1 cellular context compared by ENCODE assay signal in the genomic region with DNA sequence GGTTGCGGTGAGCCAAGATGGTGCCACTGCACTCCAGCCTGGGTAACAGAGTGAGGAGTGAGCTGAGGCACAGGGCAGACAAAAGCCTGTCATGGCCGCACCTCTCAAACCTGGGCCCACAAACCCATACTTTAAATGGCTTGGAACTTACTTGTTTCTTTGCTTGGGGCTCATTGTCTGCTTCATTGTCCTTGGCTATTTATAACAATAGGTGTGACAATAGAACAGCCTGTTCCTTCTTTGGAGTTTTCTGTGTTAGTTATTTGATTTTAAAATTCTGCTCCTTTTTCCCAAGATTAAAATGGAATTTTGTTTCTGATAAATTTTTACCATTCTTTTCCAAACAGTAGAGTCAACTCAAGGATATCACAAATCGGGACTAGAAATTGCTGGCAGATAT.
TF ChIP-seq lines count a peak whose summit lies in the region.

No MANE protein-coding gene starts in this region.

TF ChIP-seq in A549, 52 proteins besides CTCF, POLR2A, EP300 and RAD21 (continued from another document):
- TF ChIP-seq, protein P1, sequence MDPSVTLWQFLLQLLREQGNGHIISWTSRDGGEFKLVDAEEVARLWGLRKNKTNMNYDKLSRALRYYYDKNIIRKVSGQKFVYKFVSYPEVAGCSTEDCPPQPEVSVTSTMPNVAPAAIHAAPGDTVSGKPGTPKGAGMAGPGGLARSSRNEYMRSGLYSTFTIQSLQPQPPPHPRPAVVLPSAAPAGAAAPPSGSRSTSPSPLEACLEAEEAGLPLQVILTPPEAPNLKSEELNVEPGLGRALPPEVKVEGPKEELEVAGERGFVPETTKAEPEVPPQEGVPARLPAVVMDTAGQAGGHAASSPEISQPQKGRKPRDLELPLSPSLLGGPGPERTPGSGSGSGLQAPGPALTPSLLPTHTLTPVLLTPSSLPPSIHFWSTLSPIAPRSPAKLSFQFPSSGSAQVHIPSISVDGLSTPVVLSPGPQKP (IDR thresholded peaks at IDR 0.05; ENCODE audit: low read depth, low read length), result no peak
- TF ChIP-seq ZSCAN20 (CRISPR knock-in tag; IDR thresholded peaks at IDR 0.05), result no peak
- TF ChIP-seq CHD4 (IDR thresholded peaks at IDR 0.05; ENCODE audit: borderline replicate concordance), result no peak
- TF ChIP-seq, protein P2, sequence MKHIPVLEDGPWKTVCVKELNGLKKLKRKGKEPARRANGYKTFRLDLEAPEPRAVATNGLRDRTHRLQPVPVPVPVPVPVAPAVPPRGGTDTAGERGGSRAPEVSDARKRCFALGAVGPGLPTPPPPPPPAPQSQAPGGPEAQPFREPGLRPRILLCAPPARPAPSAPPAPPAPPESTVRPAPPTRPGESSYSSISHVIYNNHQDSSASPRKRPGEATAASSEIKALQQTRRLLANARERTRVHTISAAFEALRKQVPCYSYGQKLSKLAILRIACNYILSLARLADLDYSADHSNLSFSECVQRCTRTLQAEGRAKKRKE (CRISPR knock-in tag; IDR thresholded peaks at IDR 0.05; ENCODE audit: low read depth), result no peak
- no peak for TF ChIP-seq SMC3 (IDR thresholded peaks at IDR 0.05)
- no peak for TF ChIP-seq CBX8 (IDR thresholded peaks at IDR 0.05)
